Comparison of ENCODE assay signal across 8 cellular contexts in genomic region chr9:137199411-137200121, GRCh38. TPM values are rescaled to one million over a fixed set of nuclear protein-coding genes. Genes with fewer than 3 reads are reported as not detected.
DNase-seq lines count a peak whose midpoint lies in the region; ATAC-seq lines count a peak whose summit lies in the region.

No MANE protein-coding gene starts in this region.

- no peaks in the 10 kb centered on the region for H3K27me3 Mint-ChIP-seq in T-helper 2 cell treated with Interferon-gamma antibody and Interleukin-4, amounts not matched to agents 5 μg/mL and 100 μg/mL, for 36 hours (ENCODE audit: low read depth)
- no peaks in the 10 kb centered on the region for H3K27me3 Mint-ChIP-seq in activated T-helper 1 cell treated with anti-CD3 and anti-CD28 coated beads, Interleukin-12 subunit alpha, Interleukin-12 subunit beta, Interleukin-2, Interleukin-4 antibody, amounts not matched to agents 30 ng/mL and 10 ng/mL and 1 ng/mL, durations not matched to agents 14 hours and 24 hours and 36 hours (ENCODE audit: insufficient read depth)
- peaks cover 15% of the 10 kb centered on the region for H3K27me3 Mint-ChIP-seq in stimulated activated naive CD8-positive, alpha-beta T cell treated with anti-CD3 and anti-CD28 coated beads, Interleukin-15, amount 100 ng/mL, for 72 hours

- H3K4me1 Mint-ChIP-seq in T-helper 2 cell treated with Interferon-gamma antibody and Interleukin-4, amounts not matched to agents 5 μg/mL and 100 μg/mL, for 36 hours (ENCODE audit: low read depth): peaks cover 18% of the 10 kb centered on the region
- peaks cover 20% of the 10 kb centered on the region for H3K4me1 Mint-ChIP-seq in activated T-helper 1 cell treated with anti-CD3 and anti-CD28 coated beads, Interleukin-12 subunit alpha, Interleukin-12 subunit beta, Interleukin-2, Interleukin-4 antibody, amounts not matched to agents 30 ng/mL and 10 ng/mL and 1 ng/mL, durations not matched to agents 14 hours and 24 hours and 36 hours (ENCODE audit: low read depth)
- H3K4me1 Mint-ChIP-seq in stimulated activated naive CD8-positive, alpha-beta T cell treated with anti-CD3 and anti-CD28 coated beads, Interleukin-15, amount 100 ng/mL, for 72 hours: peaks cover 62% of the 10 kb centered on the region

- no peak for ATAC-seq in stimulated activated naive CD8-positive, alpha-beta T cell treated with anti-CD3 and anti-CD28 coated beads, Interleukin-15, amount 100 ng/mL, for 72 hours

- H3K36me3 ChIP-seq in iPS-18a (ENCODE audit: control insufficient read depth, low read depth, low read length): no peaks in the 10 kb centered on the region

- H3K9me3 Mint-ChIP-seq in T-helper 2 cell treated with Interferon-gamma antibody and Interleukin-4, amounts not matched to agents 5 μg/mL and 100 μg/mL, for 36 hours: no peaks in the 10 kb centered on the region
- H3K9me3 Mint-ChIP-seq in activated T-helper 1 cell treated with anti-CD3 and anti-CD28 coated beads, Interleukin-12 subunit alpha, Interleukin-12 subunit beta, Interleukin-2, Interleukin-4 antibody, amounts not matched to agents 30 ng/mL and 10 ng/mL and 1 ng/mL, durations not matched to agents 14 hours and 24 hours and 36 hours: no peaks in the 10 kb centered on the region
- no peaks in the 10 kb centered on the region for H3K9me3 Mint-ChIP-seq in stimulated activated naive CD8-positive, alpha-beta T cell treated with anti-CD3 and anti-CD28 coated beads, Interleukin-15, amount 100 ng/mL, for 72 hours

- intact Hi-C loops in activated T-helper 1 cell treated with anti-CD3 and anti-CD28 coated beads, Interleukin-12 subunit alpha, Interleukin-12 subunit beta, Interleukin-2, Interleukin-4 antibody, amounts not matched to agents 30 ng/mL and 10 ng/mL and 1 ng/mL, durations not matched to agents 14 hours and 24 hours and 36 hours (cut with micrococcal nuclease): loop anchor here (1.0 kb wide), 6 partner anchors 11 to 70 kb away; partner anchors contain the start of genes ANAPC2, SSNA1 and TUBB4B

- no peaks in the 10 kb centered on the region for H3K9me3 ChIP-seq in iPS-18a (ENCODE audit: control insufficient read depth, low read depth, low read length)

- peak overlapping the region; percentile 37 for H3K4me3 ChIP-seq in iPS-18a (ENCODE audit: low read length)

- peaks cover 5% of the 10 kb centered on the region for H3K4me1 ChIP-seq in iPS-18a (ENCODE audit: control insufficient read depth, low read depth, low read length)

- peak overlapping the region; percentile 55 for H3K27ac Mint-ChIP-seq in T-helper 2 cell treated with Interferon-gamma antibody and Interleukin-4, amounts not matched to agents 5 μg/mL and 100 μg/mL, for 36 hours
- no peak overlapping the region for H3K27ac Mint-ChIP-seq in activated T-helper 1 cell treated with anti-CD3 and anti-CD28 coated beads, Interleukin-12 subunit alpha, Interleukin-12 subunit beta, Interleukin-2, Interleukin-4 antibody, amounts not matched to agents 30 ng/mL and 10 ng/mL and 1 ng/mL, durations not matched to agents 14 hours and 24 hours and 36 hours
- H3K27ac Mint-ChIP-seq in stimulated activated naive CD8-positive, alpha-beta T cell treated with anti-CD3 and anti-CD28 coated beads, Interleukin-15, amount 100 ng/mL, for 72 hours: no peak overlapping the region

- H3K9ac ChIP-seq in iPS-18a (ENCODE audit: low read length): no peak overlapping the region

- no peak overlapping the region for H3K27ac ChIP-seq in iPS-18a (ENCODE audit: low read length)

- no peak for DNase-seq in T-helper 2 cell treated with Interferon-gamma antibody and Interleukin-4, amounts not matched to agents 5 μg/mL and 100 μg/mL, for 36 hours (ENCODE audit: low spot score)
- DNase-seq in T-helper 2 cell (no peak), AG08395 (ENCODE audit: low spot score) (no peak), pons (ENCODE audit: low spot score) (no peak), KG1 (lab: John Stamatoyannopoulos, UW) (no peak)
- DNase-seq in activated T-helper 1 cell treated with anti-CD3 and anti-CD28 coated beads, Interleukin-12 subunit alpha, Interleukin-12 subunit beta, Interleukin-2, Interleukin-4 antibody, amounts not matched to agents 30 ng/mL and 10 ng/mL and 1 ng/mL, durations not matched to agents 14 hours and 24 hours and 36 hours (ENCODE audit: low spot score): no peak
- no peak for DNase-seq in stimulated activated naive CD8-positive, alpha-beta T cell treated with anti-CD3 and anti-CD28 coated beads, Interleukin-15, amount 100 ng/mL, for 72 hours

- H3K36me3 Mint-ChIP-seq in T-helper 2 cell treated with Interferon-gamma antibody and Interleukin-4, amounts not matched to agents 5 μg/mL and 100 μg/mL, for 36 hours (ENCODE audit: low read depth): peaks cover 4% of the 10 kb centered on the region
- peaks cover 5% of the 10 kb centered on the region for H3K36me3 Mint-ChIP-seq in activated T-helper 1 cell treated with anti-CD3 and anti-CD28 coated beads, Interleukin-12 subunit alpha, Interleukin-12 subunit beta, Interleukin-2, Interleukin-4 antibody, amounts not matched to agents 30 ng/mL and 10 ng/mL and 1 ng/mL, durations not matched to agents 14 hours and 24 hours and 36 hours (ENCODE audit: low read depth)

- peak overlapping the region; percentile 83 for H3K4me3 Mint-ChIP-seq in T-helper 2 cell treated with Interferon-gamma antibody and Interleukin-4, amounts not matched to agents 5 μg/mL and 100 μg/mL, for 36 hours
- H3K4me3 Mint-ChIP-seq in activated T-helper 1 cell treated with anti-CD3 and anti-CD28 coated beads, Interleukin-12 subunit alpha, Interleukin-12 subunit beta, Interleukin-2, Interleukin-4 antibody, amounts not matched to agents 30 ng/mL and 10 ng/mL and 1 ng/mL, durations not matched to agents 14 hours and 24 hours and 36 hours: peak overlapping the region; percentile 85
- H3K4me3 Mint-ChIP-seq in stimulated activated naive CD8-positive, alpha-beta T cell treated with anti-CD3 and anti-CD28 coated beads, Interleukin-15, amount 100 ng/mL, for 72 hours: peak overlapping the region; percentile 85 to 89

- H3K27me3 ChIP-seq in iPS-18a (ENCODE audit: control insufficient read depth, insufficient read depth, low read length): no peaks in the 10 kb centered on the region

RNA-seq across cellular contexts. Expression of gene TPRN, which starts 1.0 kb away (rescaled TPM):
- 15.6 and 17.2 TPM in 2 replicates for total RNA-seq in activated T-helper 1 cell treated with anti-CD3 and anti-CD28 coated beads, Interleukin-12 subunit alpha, Interleukin-12 subunit beta, Interleukin-2, Interleukin-4 antibody, amounts not matched to agents 30 ng/mL and 10 ng/mL and 1 ng/mL, durations not matched to agents 14 hours and 24 hours and 36 hours

RNA-seq across cellular contexts. Expression of gene TMEM203, which starts 5.9 kb away (rescaled TPM):
- total RNA-seq in activated T-helper 1 cell treated with anti-CD3 and anti-CD28 coated beads, Interleukin-12 subunit alpha, Interleukin-12 subunit beta, Interleukin-2, Interleukin-4 antibody, amounts not matched to agents 30 ng/mL and 10 ng/mL and 1 ng/mL, durations not matched to agents 14 hours and 24 hours and 36 hours: 40.5 and 41.5 TPM in 2 replicates

RNA-seq across cellular contexts. Expression of gene NDOR1, which starts 5.9 kb away (rescaled TPM):
- 42.4 and 48.9 TPM in 2 replicates for total RNA-seq in activated T-helper 1 cell treated with anti-CD3 and anti-CD28 coated beads, Interleukin-12 subunit alpha, Interleukin-12 subunit beta, Interleukin-2, Interleukin-4 antibody, amounts not matched to agents 30 ng/mL and 10 ng/mL and 1 ng/mL, durations not matched to agents 14 hours and 24 hours and 36 hours

RNA-seq across cellular contexts. Expression of gene SSNA1, which starts 11.1 kb away (rescaled TPM):
- total RNA-seq in activated T-helper 1 cell treated with anti-CD3 and anti-CD28 coated beads, Interleukin-12 subunit alpha, Interleukin-12 subunit beta, Interleukin-2, Interleukin-4 antibody, amounts not matched to agents 30 ng/mL and 10 ng/mL and 1 ng/mL, durations not matched to agents 14 hours and 24 hours and 36 hours: 101 and 105 TPM in 2 replicates

RNA-seq across cellular contexts. Expression of gene ANAPC2, which starts 11.2 kb away (rescaled TPM):
- total RNA-seq in activated T-helper 1 cell treated with anti-CD3 and anti-CD28 coated beads, Interleukin-12 subunit alpha, Interleukin-12 subunit beta, Interleukin-2, Interleukin-4 antibody, amounts not matched to agents 30 ng/mL and 10 ng/mL and 1 ng/mL, durations not matched to agents 14 hours and 24 hours and 36 hours: 62.5 and 63.6 TPM in 2 replicates
